ENCODE assay signal across 1 cellular context in the genomic region with DNA sequence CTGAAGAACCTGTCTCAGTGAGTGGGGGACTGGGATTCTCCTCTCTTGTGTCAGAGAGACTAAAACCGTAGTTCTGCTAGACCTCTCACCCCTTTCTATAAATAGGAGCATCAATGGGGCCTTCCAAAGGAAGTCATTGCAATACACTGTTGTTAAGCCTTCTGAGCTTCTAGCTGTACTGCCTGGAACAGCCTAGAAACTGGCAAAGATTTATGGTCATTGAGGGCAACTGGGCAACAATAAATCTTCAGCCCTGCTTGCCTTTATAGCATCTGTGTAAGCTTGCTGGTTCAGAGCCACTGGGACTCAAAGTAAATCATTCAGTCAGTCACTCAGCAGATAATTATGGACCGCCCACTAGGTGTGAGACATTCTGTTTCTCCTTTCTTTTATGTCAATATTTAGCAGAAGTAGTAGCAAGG.
TF ChIP-seq lines count a peak whose summit lies in the region.

No MANE protein-coding gene starts in this region.

TF ChIP-seq in HEK293, 187 proteins besides CTCF, POLR2A, EP300 and RAD21 (continued from another document):
- TF ChIP-seq, protein P1, sequence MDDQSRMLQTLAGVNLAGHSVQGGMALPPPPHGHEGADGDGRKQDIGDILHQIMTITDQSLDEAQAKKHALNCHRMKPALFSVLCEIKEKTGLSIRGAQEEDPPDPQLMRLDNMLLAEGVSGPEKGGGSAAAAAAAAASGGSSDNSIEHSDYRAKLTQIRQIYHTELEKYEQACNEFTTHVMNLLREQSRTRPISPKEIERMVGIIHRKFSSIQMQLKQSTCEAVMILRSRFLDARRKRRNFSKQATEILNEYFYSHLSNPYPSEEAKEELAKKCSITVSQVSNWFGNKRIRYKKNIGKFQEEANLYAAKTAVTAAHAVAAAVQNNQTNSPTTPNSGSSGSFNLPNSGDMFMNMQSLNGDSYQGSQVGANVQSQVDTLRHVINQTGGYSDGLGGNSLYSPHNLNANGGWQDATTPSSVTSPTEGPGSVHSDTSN (CRISPR knock-in tag; IDR thresholded peaks at IDR 0.05): no peak
- TF ChIP-seq ZNF248 (tag by site-specific recombination; IDR thresholded peaks at IDR 0.05): no peak
- no peak for TF ChIP-seq BCL11B (tag by site-specific recombination; IDR thresholded peaks at IDR 0.05; ENCODE audit: low read depth)
- no peak for TF ChIP-seq ZNF791 (tag by site-specific recombination; IDR thresholded peaks at IDR 0.05)
- TF ChIP-seq ZBTB20 (tag by site-specific recombination; IDR thresholded peaks at IDR 0.05): no peak
- no peak for TF ChIP-seq ZNF292 (tag by site-specific recombination; IDR thresholded peaks at IDR 0.05; ENCODE audit: borderline replicate concordance, low read depth)
- TF ChIP-seq ZNF146 (tag by site-specific recombination; IDR thresholded peaks at IDR 0.05): peak; percentile 23; the same call in 1 of the 2 replicates
- peak; percentile 99 for TF ChIP-seq SP7 (tag by site-specific recombination; IDR thresholded peaks at IDR 0.05)
- peak; percentile 56 for TF ChIP-seq KLF10 (tag by site-specific recombination; IDR thresholded peaks at IDR 0.05)
- no peak for TF ChIP-seq ZNF776 (tag by site-specific recombination; IDR thresholded peaks at IDR 0.05; ENCODE audit: borderline replicate concordance)
- TF ChIP-seq ZNF521 (tag by site-specific recombination; IDR thresholded peaks at IDR 0.05): no peak
